Comparison of ENCODE assay signal across 8 cellular contexts in the genomic region with DNA sequence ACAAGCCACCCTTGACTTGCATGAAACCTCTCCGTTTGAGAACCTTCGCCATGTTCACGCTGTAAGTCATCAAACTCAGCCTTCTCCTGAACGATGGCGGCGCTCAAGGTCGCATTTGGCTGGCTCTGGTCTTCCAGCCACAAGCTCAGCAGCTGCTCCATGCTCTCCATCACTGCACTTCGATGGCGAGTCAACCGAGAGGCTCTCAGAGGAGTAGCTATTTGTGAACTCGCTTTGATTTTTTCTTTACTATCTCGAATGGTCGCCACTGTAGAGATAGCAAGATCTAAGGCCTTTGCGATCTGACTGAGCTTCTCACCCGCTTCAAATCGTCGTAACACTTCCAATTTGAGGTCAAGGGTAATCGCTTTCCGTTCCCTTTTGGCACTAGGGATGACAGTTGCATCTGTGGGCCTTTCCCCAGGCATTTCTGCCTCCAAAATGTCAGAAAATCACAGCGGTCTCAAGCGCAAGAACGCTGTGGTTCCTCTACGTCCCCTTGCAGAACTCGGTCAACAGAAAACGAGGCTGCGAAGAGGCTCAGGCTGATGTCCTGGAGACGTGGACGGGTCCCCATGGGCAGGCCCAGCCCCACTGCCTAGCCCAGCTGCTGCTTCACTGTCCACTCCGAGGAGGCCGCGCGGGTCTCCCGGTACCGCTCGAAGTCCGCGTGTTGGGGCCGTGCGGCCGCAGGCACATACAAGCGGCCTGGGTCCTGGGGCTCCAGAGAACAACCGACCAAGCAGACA. TPM values are rescaled to one million over a fixed set of nuclear protein-coding genes. Genes with fewer than 3 reads are reported as not detected.
DNase-seq lines count a peak whose midpoint lies in the region; ATAC-seq lines count a peak whose summit lies in the region.

No MANE protein-coding gene starts in this region.

- H3K27me3 ChIP-seq in layer of hippocampus (ENCODE audit: control insufficient read depth, insufficient read depth, low read length) (no peaks in the 10 kb centered on the region), thymus (ENCODE audit: control insufficient read depth, insufficient read depth) (no peaks in the 10 kb centered on the region)

- H3K9me3 ChIP-seq in thymus (ENCODE audit: control insufficient read depth), result no peaks in the 10 kb centered on the region

- peak overlapping the region; percentile 74 for H3K27ac ChIP-seq in angular gyrus (ENCODE audit: low read depth, low read length)
- H3K27ac ChIP-seq in layer of hippocampus (ENCODE audit: low read depth, low read length), result peak overlapping the region; percentile 93
- peak overlapping the region; percentile 86 for H3K27ac ChIP-seq in thymus (ENCODE audit: low read depth)

- ATAC-seq in HG03354 (IDR thresholded peaks at IDR 0.05; ENCODE audit: poor library complexity, severe bottlenecking, unreplicated experiment) (peak; percentile 4), GM21367 (IDR thresholded peaks at IDR 0.05; ENCODE audit: unreplicated experiment) (no peak), HG02623 (IDR thresholded peaks at IDR 0.05; ENCODE audit: unreplicated experiment) (no peak), HG02981 (IDR thresholded peaks at IDR 0.05; ENCODE audit: unreplicated experiment) (no peak)

- H3K4me3 ChIP-seq in thymus (ENCODE audit: low read length), result peak overlapping the region; percentile 99

- DNase-seq in COLO668 (lab: John Stamatoyannopoulos, UW; ENCODE audit: unreplicated experiment), result peak; percentile 61

- 48% methylated on average over 42 of the region's 42 CpGs for WGBS in thymus

- peaks cover 3% of the 10 kb centered on the region for H3K4me1 ChIP-seq in thymus (ENCODE audit: control insufficient read depth, insufficient read depth, low read length)

- H3K36me3 ChIP-seq in thymus (ENCODE audit: control insufficient read depth, insufficient read depth), result no peaks in the 10 kb centered on the region

RNA-seq across cellular contexts. Expression of a gene that starts 23.1 kb away (rescaled TPM):
- polyA plus RNA-seq in thymus, result 37.8 TPM

RNA-seq across cellular contexts. Expression of a gene that starts 47.6 kb away (rescaled TPM):
- 1.9 TPM for polyA plus RNA-seq in thymus

RNA-seq across cellular contexts. Expression of a gene that starts 48.5 kb away (rescaled TPM):
- 10.6 TPM for polyA plus RNA-seq in thymus

RNA-seq across cellular contexts. Expression of a gene that starts 53.0 kb away (rescaled TPM):
- polyA plus RNA-seq in thymus, result 20.4 TPM
